In the genomic region with DNA sequence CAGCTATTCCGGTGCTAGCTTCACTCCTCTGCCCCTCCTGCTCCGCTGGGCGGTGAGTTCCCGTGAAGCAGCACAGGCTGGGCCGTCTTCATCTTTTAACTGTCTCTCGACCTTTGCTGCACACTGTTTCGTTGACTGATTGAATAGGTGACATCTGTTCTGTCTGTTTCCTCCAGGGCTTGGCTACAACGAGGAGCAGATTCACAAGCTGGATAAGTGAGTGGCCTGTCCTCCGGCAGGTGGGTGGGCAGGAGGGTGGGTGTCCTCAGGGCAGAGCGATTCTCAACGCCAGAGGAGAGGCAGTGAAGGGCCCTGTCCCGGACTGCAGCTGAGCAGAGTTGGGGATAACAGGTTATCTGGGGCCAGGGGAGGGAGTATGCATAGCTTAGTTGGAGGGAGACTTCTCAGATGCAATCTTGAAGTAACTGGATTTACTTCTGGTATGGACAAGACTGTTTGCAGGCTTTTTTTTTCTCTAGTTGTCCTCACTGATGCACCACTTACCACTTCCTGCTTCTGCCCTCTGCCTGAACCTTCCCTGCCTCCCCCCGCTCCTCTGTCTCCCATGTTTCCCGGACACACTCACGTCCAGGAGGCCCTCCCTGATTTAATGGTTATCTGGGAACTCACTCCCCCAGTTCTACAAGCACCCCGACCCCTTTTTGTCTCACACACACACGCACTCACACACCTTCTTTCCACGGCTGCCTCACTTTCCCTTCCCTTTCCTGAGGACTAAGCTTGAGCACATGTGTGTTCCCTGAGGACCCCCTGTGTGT, we compare ENCODE assay signal across 1 cellular context.
TF ChIP-seq lines count a peak whose summit lies in the region.

No MANE protein-coding gene starts in this region.

TF ChIP-seq in endothelial cell of umbilical vein, 7 proteins besides CTCF, POLR2A, EP300 and RAD21:
- TF ChIP-seq EZH2 (IDR thresholded peaks at IDR 0.05; ENCODE audit: borderline replicate concordance, low read depth, low read length, severe bottlenecking): no peak
- TF ChIP-seq JUN (IDR thresholded peaks at IDR 0.05; ENCODE audit: borderline replicate concordance, insufficient read depth, insufficient read length, low read depth): no peak
- TF ChIP-seq POLR2AphosphoS5 (IDR thresholded peaks at IDR 0.05; ENCODE audit: insufficient read depth, low read depth, low read length): no peak
- TF ChIP-seq MAX (IDR thresholded peaks at IDR 0.05; ENCODE audit: insufficient read depth, insufficient read length): no peak
- TF ChIP-seq MYC (IDR thresholded peaks at IDR 0.05; ENCODE audit: low read depth, low read length): no peak
- TF ChIP-seq GATA2 (IDR thresholded peaks at IDR 0.05; ENCODE audit: insufficient read depth, insufficient read length, low read depth, low read length): no peak
- TF ChIP-seq FOS (IDR thresholded peaks at IDR 0.05; ENCODE audit: borderline replicate concordance, insufficient read depth, low read length): no peak
